ENCODE assay signal across 21 cellular contexts in genomic region chr2:6856548-6856920, GRCh38. TPM values are rescaled to one million over a fixed set of nuclear protein-coding genes. Genes with fewer than 3 reads are reported as not detected.
A peak's percentile ranks its signal among the peaks of the same experiment; 100 is the strongest.
DNase-seq lines count a peak whose midpoint lies in the region; ATAC-seq, FAIRE-seq and TF ChIP-seq lines count a peak whose summit lies in the region.
"Had no signal": no experiment of that assay in that cellular context is flagged by ENCODE, and none has a peak within 500 bp of the region (broad histone marks: within the 10 kb centered on the region; RNA-seq: fewer than 3 reads in every experiment).

No MANE protein-coding gene starts in this region.

- peak; percentile 64 for FAIRE-seq in GM19239 (lab: Jason Lieb, UNC)
- FAIRE-seq in H54 (lab: Jason Lieb, UNC): no peak
- FAIRE-seq: D721Med, GM12892, H1 had no signal

- TF ChIP-seq POLR2A in H54 (IDR thresholded peaks at IDR 0.05; ENCODE audit: low read depth, low read length): no peak

- peaks cover 14% of the 10 kb centered on the region for H3K9me3 Mint-ChIP-seq in activated naive CD8-positive, alpha-beta T cell treated with anti-CD3 and anti-CD28 coated beads, Interleukin-2, amount 10 ng/mL, durations not matched to agents 7 days and 5 days
- H3K9me3 Mint-ChIP-seq in activated naive CD8-positive, alpha-beta T cell treated with anti-CD3 and anti-CD28 coated beads, Interleukin-2, amount 50 U/mL, for 24 hours: peaks cover 27% of the 10 kb centered on the region

- POLR2A ChIA-PET in activated naive CD8-positive, alpha-beta T cell treated with anti-CD3 and anti-CD28 coated beads, Interleukin-2, amount 10 ng/mL, durations not matched to agents 7 days and 5 days (lab: Charles Lee): interaction anchor here (0.9 to 1.3 kb wide), 4 partner anchors 9 to 21 kb away, joined by 3 to 5 read pairs (median 4); partner anchors contain the start of genes CMPK2 and RSAD2

- no peak for ATAC-seq in activated naive CD8-positive, alpha-beta T cell treated with anti-CD3 and anti-CD28 coated beads, Interleukin-2, amount 10 ng/mL, durations not matched to agents 7 days and 5 days (ENCODE audit: low read depth)
- ATAC-seq in activated naive CD8-positive, alpha-beta T cell treated with anti-CD3 and anti-CD28 coated beads, Interleukin-2, amount 50 U/mL, for 24 hours: no peak
- peak; percentile 41 for ATAC-seq in left lung
- ATAC-seq in right cardiac atrium: no peak
- ATAC-seq: CD8-positive, alpha-beta T cell had no signal

- TF ChIP-seq CTCF in left lung (IDR thresholded peaks at IDR 0.05): no peak

- H3K4me1 ChIP-seq in left lung (peaks cover 0 to 5% of the 10 kb centered on the region in 2 donors), right cardiac atrium (ENCODE audit: control insufficient read depth, insufficient read depth, low read length) (no peaks in the 10 kb centered on the region)

- H3K4me3 Mint-ChIP-seq in activated naive CD8-positive, alpha-beta T cell treated with anti-CD3 and anti-CD28 coated beads, Interleukin-2, amount 10 ng/mL, durations not matched to agents 7 days and 5 days: peak overlapping the region; percentile 7
- H3K4me3 Mint-ChIP-seq in activated naive CD8-positive, alpha-beta T cell treated with anti-CD3 and anti-CD28 coated beads, Interleukin-2, amount 50 U/mL, for 24 hours: no peak overlapping the region
- H3K4me3 Mint-ChIP-seq: CD14-positive monocyte; CD8-positive, alpha-beta T cell; HFFc6 had no signal

- H3K27me3 ChIP-seq in left lung (no peaks in the 10 kb centered on the region), right cardiac atrium (ENCODE audit: control insufficient read depth, insufficient read depth) (no peaks in the 10 kb centered on the region)

- WGBS in right cardiac atrium: 75% methylated on average over 1 of the region's 1 CpG

- H3K4me3 ChIP-seq in left lung: no peak overlapping the region
- no peak overlapping the region for H3K4me3 ChIP-seq in right cardiac atrium (ENCODE audit: low read length)
- H3K4me3 ChIP-seq: A549 had no signal

- H3K27ac ChIP-seq in KOPT-K1 (ENCODE audit: low read depth, low read length, poor library complexity, severe bottlenecking): peak overlapping the region; percentile 9
- H3K27ac ChIP-seq in left lung: peak overlapping the region in 1 of 2 donors; percentile 33
- H3K27ac ChIP-seq in right cardiac atrium (ENCODE audit: low read length): no peak overlapping the region
- H3K27ac ChIP-seq: A549, HL-60 had no signal

- peaks cover 86% of the 10 kb centered on the region for H3K36me3 Mint-ChIP-seq in activated naive CD8-positive, alpha-beta T cell treated with anti-CD3 and anti-CD28 coated beads, Interleukin-2, amount 10 ng/mL, durations not matched to agents 7 days and 5 days
- peaks cover 54% of the 10 kb centered on the region for H3K36me3 Mint-ChIP-seq in activated naive CD8-positive, alpha-beta T cell treated with anti-CD3 and anti-CD28 coated beads, Interleukin-2, amount 50 U/mL, for 24 hours (ENCODE audit: low read depth)

- intact Hi-C loops in left lung (cut with DNase I) (no loop called here), right cardiac atrium (cut with DNase I) (no loop called here)

- H3K27me3 Mint-ChIP-seq in activated naive CD8-positive, alpha-beta T cell treated with anti-CD3 and anti-CD28 coated beads, Interleukin-2, amount 10 ng/mL, durations not matched to agents 7 days and 5 days: no peaks in the 10 kb centered on the region
- no peaks in the 10 kb centered on the region for H3K27me3 Mint-ChIP-seq in activated naive CD8-positive, alpha-beta T cell treated with anti-CD3 and anti-CD28 coated beads, Interleukin-2, amount 50 U/mL, for 24 hours

- H3K9me3 ChIP-seq in KOPT-K1 (ENCODE audit: insufficient read depth, low read length, poor library complexity, severe bottlenecking) (peaks cover 30% of the 10 kb centered on the region), left lung (peaks cover 0 to 25% of the 10 kb centered on the region in 2 donors), right cardiac atrium (ENCODE audit: control insufficient read depth, low read length) (peaks cover 3% of the 10 kb centered on the region)

- no peak for DNase-seq in activated naive CD8-positive, alpha-beta T cell treated with anti-CD3 and anti-CD28 coated beads, Interleukin-2, amount 10 ng/mL, durations not matched to agents 7 days and 5 days
- DNase-seq in activated naive CD8-positive, alpha-beta T cell treated with anti-CD3 and anti-CD28 coated beads, Interleukin-2, amount 50 U/mL, for 24 hours: no peak
- DNase-seq in GM19239 (ENCODE audit: insufficient read length, low spot score) (no peak), left lung (no peak), H54 (ENCODE audit: insufficient read length, low spot score) (no peak), hepatic stellate cell (ENCODE audit: low spot score) (no peak), right cardiac atrium (no peak)
- DNase-seq: CD8-positive, alpha-beta T cell; COR-L47; DMS153; DMS79 treated with DMSO at 0.1 percent for 48 hours; GDM1; HCEC 1CT; HFFc6 had no signal

- peaks cover 70% of the 10 kb centered on the region for H3K4me1 Mint-ChIP-seq in activated naive CD8-positive, alpha-beta T cell treated with anti-CD3 and anti-CD28 coated beads, Interleukin-2, amount 10 ng/mL, durations not matched to agents 7 days and 5 days
- no peaks in the 10 kb centered on the region for H3K4me1 Mint-ChIP-seq in activated naive CD8-positive, alpha-beta T cell treated with anti-CD3 and anti-CD28 coated beads, Interleukin-2, amount 50 U/mL, for 24 hours

- H3K36me3 ChIP-seq in KOPT-K1 (ENCODE audit: insufficient read depth, low read length) (peaks cover 93% of the 10 kb centered on the region), left lung (peaks cover 0 to 60% of the 10 kb centered on the region in 2 donors)

- peak overlapping the region; percentile 17 for H3K27ac Mint-ChIP-seq in activated naive CD8-positive, alpha-beta T cell treated with anti-CD3 and anti-CD28 coated beads, Interleukin-2, amount 10 ng/mL, durations not matched to agents 7 days and 5 days
- no peak overlapping the region for H3K27ac Mint-ChIP-seq in activated naive CD8-positive, alpha-beta T cell treated with anti-CD3 and anti-CD28 coated beads, Interleukin-2, amount 50 U/mL, for 24 hours
- H3K27ac Mint-ChIP-seq: CD8-positive, alpha-beta T cell; HFFc6 had no signal

RNA-seq across cellular contexts. Expression of gene CMPK2, which starts 9.2 kb away (rescaled TPM):
- 100 to 1,000 TPM; 102 to 106 TPM for total RNA-seq in activated naive CD8-positive, alpha-beta T cell treated with anti-CD3 and anti-CD28 coated beads, Interleukin-2, amount 10 ng/mL, durations not matched to agents 7 days and 5 days
- total RNA-seq in left lung (10 to 100 TPM in 1 of 2 donors, 1 to 10 TPM in 1; 9.3 to 20.2 TPM), right cardiac atrium (1 to 10 TPM; 3.0 to 5.7 (median 4.3) TPM)
- polyA plus RNA-seq in right cardiac atrium: 2.7 TPM
- total RNA-seq: HFFc6 had no signal

RNA-seq across cellular contexts. Expression of gene RSAD2, which starts 21.0 kb away (rescaled TPM):
- 100 to 1,000 TPM; 104 to 105 TPM for total RNA-seq in activated naive CD8-positive, alpha-beta T cell treated with anti-CD3 and anti-CD28 coated beads, Interleukin-2, amount 10 ng/mL, durations not matched to agents 7 days and 5 days
- total RNA-seq in left lung (10 to 100 TPM; 12.5 to 23.1 TPM), right cardiac atrium (1 to 10 TPM; 1.6 to 6.4 (median 5.0) TPM)
- polyA plus RNA-seq in right cardiac atrium: 3.0 TPM
- total RNA-seq: H1, HFFc6 had no signal
- polyA plus RNA-seq: H1 had no signal

Comparison
In these comparisons a context has a peak if more than half of its experiments do, and no peak if none do; other contexts are left out.
1. RNA of gene CMPK2, which starts 9.2 kb away (total RNA-seq): 102 to 106 TPM in activated naive CD8-positive, alpha-beta T cell treated with anti-CD3 and anti-CD28 coated beads, Interleukin-2, amount 10 ng/mL, durations not matched to agents 7 days and 5 days; 9.3 to 20.2 TPM in left lung and 3.0 to 5.7 TPM in right cardiac atrium; every median in the first group is over 4 times any median in the second.
2. RNA of gene RSAD2, which starts 21.0 kb away (total RNA-seq): 104 to 105 TPM in activated naive CD8-positive, alpha-beta T cell treated with anti-CD3 and anti-CD28 coated beads, Interleukin-2, amount 10 ng/mL, durations not matched to agents 7 days and 5 days; 12.5 to 23.1 TPM in left lung and 1.6 to 6.4 TPM in right cardiac atrium; every median in the first group is over 4 times any median in the second.